Comparison of ENCODE assay signal across 25 cellular contexts in genomic region chr19:57276430-57276829, GRCh38. TPM values are rescaled to one million over a fixed set of nuclear protein-coding genes. Genes with fewer than 3 reads are reported as not detected.
"Had no signal": no experiment of that assay in that cellular context is flagged by ENCODE, and none has a peak within 500 bp of the region (broad histone marks: within the 10 kb centered on the region; RNA-seq: fewer than 3 reads in every experiment).

No MANE protein-coding gene starts in this region.

- H3K9me3 Mint-ChIP-seq: mesothelial cell of epicardium; natural killer cell treated with Interleukin-12 subunit alpha and Interleukin-12 subunit beta and Interleukin-15 and Interleukin-18, amount 100 ng/mL, for 72 hours; stimulated activated naive B cell treated with anti-CD40 and anti-IgM and Interleukin-4, amounts not matched to agents 10 μg/mL and 1 μg/mL and 100 μg/mL, for 72 hours had no signal

- H3K27ac Mint-ChIP-seq: mesothelial cell of epicardium, progenitor cell of endocrine pancreas had no signal

- H3K27ac ChIP-seq: hepatocyte, left ventricle myocardium inferior, ovary, sigmoid colon, stomach, testis, thyroid gland, transverse colon, upper lobe of left lung, vagina had no signal

- H3K27me3 ChIP-seq: hepatocyte, ovary, sigmoid colon, stomach, testis, thyroid gland, transverse colon, upper lobe of left lung, vagina had no signal

- H3K36me3 ChIP-seq: ovary, thyroid gland, transverse colon, vagina had no signal

- DNase-seq: islet precursor cell; left ventricle myocardium inferior; mesendoderm; naive B cell; ovary; right cardiac atrium; sigmoid colon; small intestine; stimulated activated CD4-positive, alpha-beta T cell treated with anti-CD3 and anti-CD28 coated beads, Interleukin-1b, Interleukin-23, amount 100 ng/mL, for 48 hours; stimulated activated CD4-positive, alpha-beta T cell treated with anti-CD3 and anti-CD28 coated beads, Interleukin-2, amount 100 ng/mL, for 48 hours; stimulated activated CD4-positive, alpha-beta T cell treated with anti-CD3 and anti-CD28 coated beads, Interleukin-4, amount 100 ng/mL, for 4 hours; stimulated activated CD8-positive, alpha-beta memory T cell treated with anti-CD3 and anti-CD28 coated beads, Interleukin-4, amount 100 ng/mL, for 48 hours; stimulated activated naive B cell treated with anti-CD40 and anti-IgM and Interleukin-4, amounts not matched to agents 10 μg/mL and 1 μg/mL and 100 μg/mL, for 72 hours; stimulated activated naive CD8-positive, alpha-beta T cell treated with anti-CD3 and anti-CD28 coated beads, Interleukin-15, Interleukin-2, amounts not matched to agents 100 U/mL and 50 U/mL, for 24 hours; stomach; testis; thyroid gland; transverse colon; upper lobe of left lung had no signal

- H3K9me3 ChIP-seq: left ventricle myocardium inferior, ovary, sigmoid colon, stomach, testis, thyroid gland, transverse colon, upper lobe of left lung, vagina had no signal

- H3K27me3 Mint-ChIP-seq: naive B cell; natural killer cell treated with Interleukin-12 subunit alpha and Interleukin-12 subunit beta and Interleukin-15 and Interleukin-18, amount 100 ng/mL, for 72 hours; progenitor cell of endocrine pancreas; stimulated activated naive B cell treated with anti-CD40 and anti-IgM and Interleukin-4, amounts not matched to agents 10 μg/mL and 1 μg/mL and 100 μg/mL, for 72 hours had no signal

- H3K4me3 Mint-ChIP-seq: mesothelial cell of epicardium; natural killer cell treated with Interleukin-12 subunit alpha and Interleukin-12 subunit beta and Interleukin-15 and Interleukin-18, amount 100 ng/mL, for 72 hours; stimulated activated naive B cell treated with anti-CD40 and anti-IgM and Interleukin-4, amounts not matched to agents 10 μg/mL and 1 μg/mL and 100 μg/mL, for 72 hours had no signal

- H3K4me2 ChIP-seq: hepatocyte had no signal

- ATAC-seq: natural killer cell treated with Interleukin-12 subunit alpha and Interleukin-12 subunit beta and Interleukin-15 and Interleukin-18, amount 100 ng/mL, for 72 hours; right cardiac atrium; stimulated activated naive B cell treated with anti-CD40 and anti-IgM and Interleukin-4, amounts not matched to agents 10 μg/mL and 1 μg/mL and 100 μg/mL, for 72 hours; stimulated activated naive CD8-positive, alpha-beta T cell treated with anti-CD3 and anti-CD28 coated beads, Interleukin-15, Interleukin-2, amounts not matched to agents 100 U/mL and 50 U/mL, for 24 hours had no signal

- H2AFZ ChIP-seq: hepatocyte had no signal

- H3K4me3 ChIP-seq: hepatocyte, left ventricle myocardium inferior, lung, ovary, sigmoid colon, stomach, testis, thyroid gland, transverse colon, upper lobe of left lung, vagina had no signal

RNA-seq across cellular contexts. Expression of gene AURKC, which starts 45.6 kb away (rescaled TPM):
- total RNA-seq: transverse colon had no signal
